ENCODE assay signal across 1 cellular context in genomic region chr2:226031078-226031937, GRCh38.
TF ChIP-seq lines count a peak whose summit lies in the region.

No MANE protein-coding gene starts in this region.

TF ChIP-seq in HepG2, 621 proteins besides CTCF, POLR2A, EP300 and RAD21 (continued from another document and continues in another):
- TF ChIP-seq ZNF646 (CRISPR knock-in tag; IDR thresholded peaks at IDR 0.05) (no peak), TIGD3 (CRISPR knock-in tag; IDR thresholded peaks at IDR 0.05; ENCODE audit: borderline replicate concordance) (no peak), RELA (CRISPR knock-in tag; IDR thresholded peaks at IDR 0.05) (no peak; the same call in 1 of the 2 replicates), KLF11 (CRISPR knock-in tag; IDR thresholded peaks at IDR 0.05) (peak; percentile 26), ZNF766 (CRISPR knock-in tag; IDR thresholded peaks at IDR 0.05; ENCODE audit: borderline replicate concordance) (0 out of 2 replicates have a peak, but pooled peaks have one; percentile 42), GZF1 (CRISPR knock-in tag; IDR thresholded peaks at IDR 0.05) (peak; percentile 78; the same call in 1 of the 2 replicates), ZNF670 (CRISPR knock-in tag; IDR thresholded peaks at IDR 0.05; ENCODE audit: borderline replicate concordance) (peak; percentile 61; the same call in 1 of the 2 replicates), MTF1 (CRISPR knock-in tag; IDR thresholded peaks at IDR 0.05) (no peak), ZFP36L2 (CRISPR knock-in tag; IDR thresholded peaks at IDR 0.05) (no peak), SNAPC2 (CRISPR knock-in tag; IDR thresholded peaks at IDR 0.05) (no peak), CSRNP2 (CRISPR knock-in tag; conservative IDR thresholded peaks at IDR 0.05; ENCODE audit: low read depth) (no peak), POLR2G (IDR thresholded peaks at IDR 0.05; ENCODE audit: low read depth, low read length) (peak; percentile 86), ZNF850 (CRISPR knock-in tag; conservative IDR thresholded peaks at IDR 0.05) (no peak), ZNF841 (CRISPR knock-in tag; IDR thresholded peaks at IDR 0.05; ENCODE audit: borderline replicate concordance) (no peak), MATR3 (CRISPR knock-in tag; IDR thresholded peaks at IDR 0.05) (no peak), ZNF143 (CRISPR knock-in tag; IDR thresholded peaks at IDR 0.05) (peak; percentile 33; the same call in 1 of the 2 replicates), SNRNP70 (IDR thresholded peaks at IDR 0.05; ENCODE audit: low read depth, low read length) (no peak), TBL1XR1 (IDR thresholded peaks at IDR 0.05; ENCODE audit: borderline replicate concordance, low read length, partially characterized antibody) (peak; percentile 78), NR2C2 (CRISPR knock-in tag; IDR thresholded peaks at IDR 0.05; ENCODE audit: borderline replicate concordance) (no peak), MXD3 (CRISPR knock-in tag; IDR thresholded peaks at IDR 0.05) (peak; percentile 51; the same call in 1 of the 2 replicates), ZNF75D (CRISPR knock-in tag; IDR thresholded peaks at IDR 0.05; ENCODE audit: borderline replicate concordance) (no peak), KDM5B (CRISPR knock-in tag; IDR thresholded peaks at IDR 0.05; ENCODE audit: borderline replicate concordance) (peak; percentile 84; the same call in 1 of the 2 replicates), ZNF776 (CRISPR knock-in tag; IDR thresholded peaks at IDR 0.05) (no peak), SIX4 (CRISPR knock-in tag; IDR thresholded peaks at IDR 0.05) (no peak), U2AF1 (optimal IDR thresholded peaks at IDR 0.05; ENCODE audit: low read depth, low read length) (peak; percentile 80)
- TF ChIP-seq, protein P1, sequence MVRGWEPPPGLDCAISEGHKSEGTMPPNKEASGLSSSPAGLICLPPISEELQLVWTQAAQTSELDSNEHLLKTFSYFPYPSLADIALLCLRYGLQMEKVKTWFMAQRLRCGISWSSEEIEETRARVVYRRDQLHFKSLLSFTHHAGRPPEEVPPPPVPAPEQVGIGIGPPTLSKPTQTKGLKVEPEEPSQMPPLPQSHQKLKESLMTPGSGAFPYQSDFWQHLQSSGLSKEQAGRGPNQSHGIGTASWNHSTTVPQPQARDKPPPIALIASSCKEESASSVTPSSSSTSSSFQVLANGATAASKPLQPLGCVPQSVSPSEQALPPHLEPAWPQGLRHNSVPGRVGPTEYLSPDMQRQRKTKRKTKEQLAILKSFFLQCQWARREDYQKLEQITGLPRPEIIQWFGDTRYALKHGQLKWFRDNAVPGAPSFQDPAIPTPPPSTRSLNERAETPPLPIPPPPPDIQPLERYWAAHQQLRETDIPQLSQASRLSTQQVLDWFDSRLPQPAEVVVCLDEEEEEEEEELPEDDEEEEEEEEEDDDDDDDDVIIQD (CRISPR knock-in tag; IDR thresholded peaks at IDR 0.05; ENCODE audit: low read depth): no peak; the same call in none of the 2 replicates
- TF ChIP-seq, protein P2, sequence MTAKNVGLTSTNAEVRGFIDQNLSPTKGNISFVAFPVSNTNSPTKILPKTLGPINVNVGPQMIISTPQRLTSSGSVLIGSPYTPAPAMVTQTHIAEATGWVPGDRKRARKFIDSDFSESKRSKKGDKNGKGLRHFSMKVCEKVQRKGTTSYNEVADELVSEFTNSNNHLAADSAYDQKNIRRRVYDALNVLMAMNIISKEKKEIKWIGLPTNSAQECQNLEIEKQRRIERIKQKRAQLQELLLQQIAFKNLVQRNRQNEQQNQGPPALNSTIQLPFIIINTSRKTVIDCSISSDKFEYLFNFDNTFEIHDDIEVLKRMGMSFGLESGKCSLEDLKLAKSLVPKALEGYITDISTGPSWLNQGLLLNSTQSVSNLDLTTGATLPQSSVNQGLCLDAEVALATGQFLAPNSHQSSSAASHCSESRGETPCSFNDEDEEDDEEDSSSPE (CRISPR knock-in tag; IDR thresholded peaks at IDR 0.05): peak; percentile 36; the same call in 1 of the 2 replicates
- TF ChIP-seq, protein P3, sequence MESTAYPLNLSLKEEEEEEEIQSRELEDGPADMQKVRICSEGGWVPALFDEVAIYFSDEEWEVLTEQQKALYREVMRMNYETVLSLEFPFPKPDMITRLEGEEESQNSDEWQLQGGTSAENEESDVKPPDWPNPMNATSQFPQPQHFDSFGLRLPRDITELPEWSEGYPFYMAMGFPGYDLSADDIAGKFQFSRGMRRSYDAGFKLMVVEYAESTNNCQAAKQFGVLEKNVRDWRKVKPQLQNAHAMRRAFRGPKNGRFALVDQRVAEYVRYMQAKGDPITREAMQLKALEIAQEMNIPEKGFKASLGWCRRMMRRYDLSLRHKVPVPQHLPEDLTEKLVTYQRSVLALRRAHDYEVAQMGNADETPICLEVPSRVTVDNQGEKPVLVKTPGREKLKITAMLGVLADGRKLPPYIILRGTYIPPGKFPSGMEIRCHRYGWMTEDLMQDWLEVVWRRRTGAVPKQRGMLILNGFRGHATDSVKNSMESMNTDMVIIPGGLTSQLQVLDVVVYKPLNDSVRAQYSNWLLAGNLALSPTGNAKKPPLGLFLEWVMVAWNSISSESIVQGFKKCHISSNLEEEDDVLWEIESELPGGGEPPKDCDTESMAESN (CRISPR knock-in tag; conservative IDR thresholded peaks at IDR 0.05): peak; percentile 71; the same call in 1 of the 2 replicates
- TF ChIP-seq, protein P4, sequence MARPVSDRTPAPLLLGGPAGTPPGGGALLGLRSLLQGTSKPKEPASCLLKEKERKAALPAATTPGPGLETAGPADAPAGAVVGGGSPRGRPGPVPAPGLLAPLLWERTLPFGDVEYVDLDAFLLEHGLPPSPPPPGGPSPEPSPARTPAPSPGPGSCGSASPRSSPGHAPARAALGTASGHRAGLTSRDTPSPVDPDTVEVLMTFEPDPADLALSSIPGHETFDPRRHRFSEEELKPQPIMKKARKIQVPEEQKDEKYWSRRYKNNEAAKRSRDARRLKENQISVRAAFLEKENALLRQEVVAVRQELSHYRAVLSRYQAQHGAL (CRISPR knock-in tag; IDR thresholded peaks at IDR 0.05; ENCODE audit: not compliant biosample characterization): peak; percentile 67
- TF ChIP-seq, protein P5, sequence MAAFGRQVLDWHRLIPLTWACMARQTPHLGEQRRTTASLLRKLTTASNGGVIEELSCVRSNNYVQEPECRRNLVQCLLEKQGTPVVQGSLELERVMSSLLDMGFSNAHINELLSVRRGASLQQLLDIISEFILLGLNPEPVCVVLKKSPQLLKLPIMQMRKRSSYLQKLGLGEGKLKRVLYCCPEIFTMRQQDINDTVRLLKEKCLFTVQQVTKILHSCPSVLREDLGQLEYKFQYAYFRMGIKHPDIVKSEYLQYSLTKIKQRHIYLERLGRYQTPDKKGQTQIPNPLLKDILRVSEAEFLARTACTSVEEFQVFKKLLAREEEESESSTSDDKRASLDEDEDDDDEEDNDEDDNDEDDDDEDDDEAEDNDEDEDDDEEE (CRISPR knock-in tag; IDR thresholded peaks at IDR 0.05): no peak; the same call in none of the 2 replicates
